ENCODE assay signal across 13 cellular contexts in genomic region chr13:97134364-97135095, GRCh38.
"Had no signal": no experiment of that assay in that cellular context is flagged by ENCODE, and none has a peak within 500 bp of the region (broad histone marks: within the 10 kb centered on the region; RNA-seq: fewer than 3 reads in every experiment).

No MANE protein-coding gene starts in this region.

- H3K9me3 ChIP-seq: neutrophil, tibial nerve had no signal

- H3K27ac Mint-ChIP-seq: activated naive CD4-positive, alpha-beta T cell treated with anti-CD3 and anti-CD28 coated beads, Interleukin-2, amount 10 ng/mL, durations not matched to agents 7 days and 5 days; endodermal cell; naive thymus-derived CD4-positive, alpha-beta T cell; stimulated activated naive B cell treated with anti-CD40 and anti-IgM and Interleukin-4, amounts not matched to agents 10 μg/mL and 1 μg/mL and 100 μg/mL, for 72 hours had no signal

- H3K36me3 ChIP-seq: neutrophil, tibial nerve had no signal

- H3K4me3 Mint-ChIP-seq: activated naive CD4-positive, alpha-beta T cell treated with anti-CD3 and anti-CD28 coated beads, Interleukin-2, amount 10 ng/mL, durations not matched to agents 7 days and 5 days; central memory CD8-positive, alpha-beta T cell; endodermal cell; naive thymus-derived CD4-positive, alpha-beta T cell; stimulated activated naive B cell treated with anti-CD40 and anti-IgM and Interleukin-4, amounts not matched to agents 10 μg/mL and 1 μg/mL and 100 μg/mL, for 72 hours had no signal

- H3K9me3 Mint-ChIP-seq: activated naive CD4-positive, alpha-beta T cell treated with anti-CD3 and anti-CD28 coated beads, Interleukin-2, amount 10 ng/mL, durations not matched to agents 7 days and 5 days; central memory CD8-positive, alpha-beta T cell; endodermal cell; stimulated activated naive B cell treated with anti-CD40 and anti-IgM and Interleukin-4, amounts not matched to agents 10 μg/mL and 1 μg/mL and 100 μg/mL, for 72 hours had no signal

- ATAC-seq: naive thymus-derived CD4-positive, alpha-beta T cell; right cardiac atrium; stimulated activated naive B cell treated with anti-CD40 and anti-IgM and Interleukin-4, amounts not matched to agents 10 μg/mL and 1 μg/mL and 100 μg/mL, for 72 hours had no signal

- H3K27ac ChIP-seq: neutrophil, tibial nerve had no signal

- H3K4me3 ChIP-seq: tibial nerve had no signal

- H3K4me1 Mint-ChIP-seq: activated naive CD4-positive, alpha-beta T cell treated with anti-CD3 and anti-CD28 coated beads, Interleukin-2, amount 10 ng/mL, durations not matched to agents 7 days and 5 days; central memory CD8-positive, alpha-beta T cell; endodermal cell; naive thymus-derived CD4-positive, alpha-beta T cell; stimulated activated naive B cell treated with anti-CD40 and anti-IgM and Interleukin-4, amounts not matched to agents 10 μg/mL and 1 μg/mL and 100 μg/mL, for 72 hours had no signal

- H3K27me3 ChIP-seq: neutrophil, tibial nerve had no signal

- H3K36me3 Mint-ChIP-seq: activated naive CD4-positive, alpha-beta T cell treated with anti-CD3 and anti-CD28 coated beads, Interleukin-2, amount 10 ng/mL, durations not matched to agents 7 days and 5 days; naive thymus-derived CD4-positive, alpha-beta T cell; stimulated activated naive B cell treated with anti-CD40 and anti-IgM and Interleukin-4, amounts not matched to agents 10 μg/mL and 1 μg/mL and 100 μg/mL, for 72 hours had no signal

- H3K27me3 Mint-ChIP-seq: activated naive CD4-positive, alpha-beta T cell treated with anti-CD3 and anti-CD28 coated beads, Interleukin-2, amount 10 ng/mL, durations not matched to agents 7 days and 5 days had no signal

- DNase-seq: activated CD4-positive, alpha-beta T cell treated with anti-CD3 and anti-CD28 coated beads for 4 hours; activated naive CD4-positive, alpha-beta T cell treated with anti-CD3 and anti-CD28 coated beads, Interleukin-2, amount 10 ng/mL, durations not matched to agents 7 days and 5 days; dermis blood vessel endothelial cell; endodermal cell; erythroblast; naive thymus-derived CD4-positive, alpha-beta T cell; posterior cingulate gyrus; right cardiac atrium; stimulated activated CD4-positive, alpha-beta T cell treated with anti-CD3 and anti-CD28 coated beads, Interleukin-2, amount 100 ng/mL, for 24 hours; stimulated activated naive B cell treated with anti-CD40 and anti-IgM and Interleukin-4, amounts not matched to agents 10 μg/mL and 1 μg/mL and 100 μg/mL, for 72 hours had no signal
